ENCODE assay signal across 8 cellular contexts in the genomic region with DNA sequence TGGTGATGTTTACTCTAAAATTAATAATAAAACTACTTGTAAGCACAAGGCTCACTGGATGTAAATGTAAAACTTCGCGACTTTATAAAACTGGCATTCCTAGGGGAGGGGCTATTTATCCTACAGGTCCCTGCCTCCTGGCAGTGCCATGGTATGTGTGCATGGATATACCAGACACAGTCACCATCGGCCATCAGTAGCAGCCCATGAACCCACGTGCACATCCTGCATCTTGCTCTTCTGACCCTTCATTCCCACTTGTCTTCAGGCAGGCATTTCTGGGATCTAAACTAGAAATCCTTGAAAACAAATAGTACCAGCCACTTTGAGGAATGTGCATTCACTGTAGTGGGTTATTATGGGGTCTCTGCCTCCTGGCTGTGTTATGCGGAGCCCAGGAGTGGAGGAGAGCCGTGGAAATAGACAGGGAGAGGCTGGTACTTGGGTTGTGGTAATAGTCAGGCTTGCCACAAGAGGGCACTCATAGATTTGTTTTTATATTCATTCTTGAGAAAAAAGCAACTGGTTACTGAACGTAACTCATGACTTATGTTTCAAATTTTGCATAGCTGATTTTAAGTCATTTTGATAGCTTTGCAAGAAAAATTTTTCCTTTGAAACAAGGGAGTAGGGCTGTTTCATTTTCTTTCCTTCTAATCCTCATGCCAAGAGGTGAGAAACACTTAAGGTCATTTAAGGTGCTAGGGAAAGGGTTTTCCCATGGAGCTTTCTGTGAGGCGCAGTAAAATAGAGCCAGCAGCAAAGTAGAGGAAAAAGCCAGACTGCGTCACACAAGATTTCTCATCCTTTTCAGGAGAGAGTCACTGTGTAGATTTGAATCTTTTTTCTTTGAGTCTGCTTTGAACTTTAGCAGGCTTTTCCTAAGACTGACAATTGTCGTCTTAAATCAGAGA. TPM values are rescaled to one million over a fixed set of nuclear protein-coding genes. Genes with fewer than 3 reads are reported as not detected.
DNase-seq lines count a peak whose midpoint lies in the region; ATAC-seq, FAIRE-seq and TF ChIP-seq lines count a peak whose summit lies in the region.

No MANE protein-coding gene starts in this region.

- H3K27ac Mint-ChIP-seq in activated naive CD4-positive, alpha-beta T cell treated with anti-CD3 and anti-CD28 coated beads, Interleukin-2, amount 10 ng/mL, durations not matched to agents 7 days and 5 days = no peak overlapping the region
- H3K27ac Mint-ChIP-seq in glutamatergic neuron (ENCODE audit: unreplicated experiment) (no peak overlapping the region), progenitor cell of endocrine pancreas (no peak overlapping the region)

- H3K36me3 Mint-ChIP-seq in activated naive CD4-positive, alpha-beta T cell treated with anti-CD3 and anti-CD28 coated beads, Interleukin-2, amount 10 ng/mL, durations not matched to agents 7 days and 5 days = no peaks in the 10 kb centered on the region
- H3K36me3 Mint-ChIP-seq in glutamatergic neuron (ENCODE audit: unreplicated experiment) (no peaks in the 10 kb centered on the region), progenitor cell of endocrine pancreas (ENCODE audit: insufficient read depth) (peaks cover 12% of the 10 kb centered on the region)

- H3K4me1 Mint-ChIP-seq in activated naive CD4-positive, alpha-beta T cell treated with anti-CD3 and anti-CD28 coated beads, Interleukin-2, amount 10 ng/mL, durations not matched to agents 7 days and 5 days = no peaks in the 10 kb centered on the region
- H3K4me1 Mint-ChIP-seq in glutamatergic neuron (ENCODE audit: low read depth, unreplicated experiment) (peaks cover 34% of the 10 kb centered on the region), progenitor cell of endocrine pancreas (ENCODE audit: low read depth) (no peaks in the 10 kb centered on the region)

- CTCF ChIA-PET in activated naive CD4-positive, alpha-beta T cell treated with anti-CD3 and anti-CD28 coated beads, Interleukin-2, amount 10 ng/mL, durations not matched to agents 7 days and 5 days (lab: Charles Lee) = interaction anchor here (0.7 to 2.9 kb wide), 23 partner anchors 9 to 380 kb away, joined by 3 to 22 read pairs (median 3); partner anchors contain the start of genes CCDC177 and GALNT16

- DNase-seq in D721Med (ENCODE audit: insufficient read length, low spot score) (peak; percentile 60), HT1080 (ENCODE audit: low read depth) (peak; percentile 71), OCI-M1 (lab: John Stamatoyannopoulos, UW) (peak; percentile 65), glutamatergic neuron (peak; percentile 56), progenitor cell of endocrine pancreas (ENCODE audit: low spot score, unreplicated experiment) (peak; percentile 31), KG1 (lab: John Stamatoyannopoulos, UW) (no peak)
- peak; percentile 71 for DNase-seq in activated naive CD4-positive, alpha-beta T cell treated with anti-CD3 and anti-CD28 coated beads, Interleukin-2, amount 10 ng/mL, durations not matched to agents 7 days and 5 days

- H3K27me3 Mint-ChIP-seq in activated naive CD4-positive, alpha-beta T cell treated with anti-CD3 and anti-CD28 coated beads, Interleukin-2, amount 10 ng/mL, durations not matched to agents 7 days and 5 days = no peaks in the 10 kb centered on the region
- H3K27me3 Mint-ChIP-seq in glutamatergic neuron (ENCODE audit: unreplicated experiment) (peaks cover 4% of the 10 kb centered on the region), progenitor cell of endocrine pancreas (no peaks in the 10 kb centered on the region)

- H3K9me3 Mint-ChIP-seq in activated naive CD4-positive, alpha-beta T cell treated with anti-CD3 and anti-CD28 coated beads, Interleukin-2, amount 10 ng/mL, durations not matched to agents 7 days and 5 days = no peaks in the 10 kb centered on the region
- H3K9me3 Mint-ChIP-seq in glutamatergic neuron (ENCODE audit: unreplicated experiment) (peaks cover 10% of the 10 kb centered on the region), progenitor cell of endocrine pancreas (ENCODE audit: low read depth) (no peaks in the 10 kb centered on the region)

- no peak overlapping the region for H3K4me3 Mint-ChIP-seq in activated naive CD4-positive, alpha-beta T cell treated with anti-CD3 and anti-CD28 coated beads, Interleukin-2, amount 10 ng/mL, durations not matched to agents 7 days and 5 days
- H3K4me3 Mint-ChIP-seq in glutamatergic neuron (ENCODE audit: unreplicated experiment) (no peak overlapping the region), progenitor cell of endocrine pancreas (ENCODE audit: low read depth) (no peak overlapping the region)

- TF ChIP-seq CTCF in D721Med (IDR thresholded peaks at IDR 0.05; ENCODE audit: insufficient read depth, missing control alignments) (peak; percentile 76), glutamatergic neuron (IDR thresholded peaks at IDR 0.05; ENCODE audit: partially characterized antibody, unreplicated experiment) (peak; percentile 85), progenitor cell of endocrine pancreas (IDR thresholded peaks at IDR 0.05; ENCODE audit: unreplicated experiment) (peak; percentile 87)

- FAIRE-seq in D721Med (lab: Jason Lieb, UNC) = no peak

- no peak for ATAC-seq in GM18517 (IDR thresholded peaks at IDR 0.05; ENCODE audit: unreplicated experiment)

RNA-seq across cellular contexts. Expression of gene GALNT16, which starts 17.4 kb away (rescaled TPM):
- 7.8 and 12.6 TPM in 2 replicates for total RNA-seq in HT1080 (2014; rRNA removed; shearing (Covaris generic))
- polyA plus RNA-seq in HT1080 (2015; cell fraction: cytosol; rRNA removed) = 8.4 and 10.1 TPM in 2 replicates
- 17.7 and 19.4 TPM in 2 replicates for polyA plus RNA-seq in HT1080 (2015; cell fraction: nucleus; rRNA removed)
- total RNA-seq in glutamatergic neuron (ENCODE audit: unreplicated experiment) (124 TPM), progenitor cell of endocrine pancreas (9.5 and 12.7 TPM in 2 replicates)

RNA-seq across cellular contexts. Expression of gene EXD2, which starts 51.3 kb away (rescaled TPM):
- 11.1 and 13.5 TPM in 2 replicates for total RNA-seq in HT1080 (2014; rRNA removed; shearing (Covaris generic))
- 12.2 and 15.8 TPM in 2 replicates for polyA plus RNA-seq in HT1080 (2015; cell fraction: cytosol; rRNA removed)
- polyA plus RNA-seq in HT1080 (2015; cell fraction: nucleus; rRNA removed) = 32.1 and 36.5 TPM in 2 replicates
- total RNA-seq in glutamatergic neuron (ENCODE audit: unreplicated experiment) (31.2 TPM), progenitor cell of endocrine pancreas (40.4 and 44.2 TPM in 2 replicates)
